Comparison of ENCODE assay signal across 19 cellular contexts in the genomic region with DNA sequence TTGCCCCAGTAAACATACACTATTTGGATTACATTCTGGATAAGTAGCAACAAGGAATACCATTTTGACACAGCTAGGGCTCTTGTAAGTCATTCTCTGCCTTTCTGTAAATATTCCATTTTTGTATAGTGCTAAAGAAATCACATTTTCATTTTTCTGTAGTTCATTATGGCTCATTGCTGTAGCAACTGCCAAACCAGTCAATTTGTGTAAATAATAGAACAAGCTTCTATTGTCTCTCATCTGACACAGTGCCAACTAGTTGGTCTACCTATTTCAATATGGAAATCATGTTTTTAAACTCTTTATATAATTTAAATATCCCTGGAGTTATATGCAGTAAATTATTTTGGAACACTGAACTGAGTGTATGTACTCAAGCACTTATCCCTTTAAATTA.
DNase-seq lines count a peak whose midpoint lies in the region; ATAC-seq and TF ChIP-seq lines count a peak whose summit lies in the region.
"Had no signal": no experiment of that assay in that cellular context is flagged by ENCODE, and none has a peak within 500 bp of the region (broad histone marks: within the 10 kb centered on the region; RNA-seq: fewer than 3 reads in every experiment).

No MANE protein-coding gene starts in this region.

- no peak overlapping the region for H3K4me3 Mint-ChIP-seq in osteocyte (ENCODE audit: unreplicated experiment)
- H3K4me3 Mint-ChIP-seq: CD8-positive, alpha-beta T cell; T-helper 17 cell had no signal

- H3K4me1 ChIP-seq in PC-3 (ENCODE audit: insufficient read depth, low read length): peaks cover 20% of the 10 kb centered on the region
- H3K4me1 ChIP-seq: BLaER1, SJCRH30 had no signal

- no peaks in the 10 kb centered on the region for H3F3A ChIP-seq in PC-3 (ENCODE audit: low read length, unreplicated experiment)

- H3K36me3 ChIP-seq in PC-3 (ENCODE audit: low read depth, low read length): no peaks in the 10 kb centered on the region
- H3K36me3 ChIP-seq in MG63: no peaks in the 10 kb centered on the region
- H3K36me3 ChIP-seq: BLaER1, SJCRH30 had no signal

- peaks cover 2% of the 10 kb centered on the region for H3K27me3 Mint-ChIP-seq in osteocyte (ENCODE audit: unreplicated experiment)
- H3K27me3 Mint-ChIP-seq: T-helper 17 cell had no signal

- H3K9ac ChIP-seq in PC-3 (ENCODE audit: low read length): peak overlapping the region; percentile 25
- H3K9ac ChIP-seq: BLaER1 had no signal

- H3K4me3 ChIP-seq in PC-3 (ENCODE audit: low read length): no peak overlapping the region
- no peak overlapping the region for H3K4me3 ChIP-seq in MG63
- H3K4me3 ChIP-seq: BLaER1, SJCRH30 had no signal

- H3K9me3 ChIP-seq in PC-3 (ENCODE audit: low read length) (no peaks in the 10 kb centered on the region), MG63 (no peaks in the 10 kb centered on the region)
- H3K9me3 ChIP-seq: BLaER1, SJCRH30 had no signal

- CTCF ChIA-PET in PC-3 (lab: Charles Lee): interaction anchor here (0.6 kb wide), 1 partner anchor 37 kb away, joined by 3 read pairs; no protein-coding TSS in a partner anchor

- no peaks in the 10 kb centered on the region for H4K20me1 ChIP-seq in PC-3 (ENCODE audit: low read length)
- H4K20me1 ChIP-seq: BLaER1 had no signal

- H3K27ac Mint-ChIP-seq in osteocyte (ENCODE audit: unreplicated experiment): no peak overlapping the region
- H3K27ac Mint-ChIP-seq: CD8-positive, alpha-beta T cell; T-helper 17 cell had no signal

- POLR2A ChIA-PET in PC-3 (lab: Charles Lee; ENCODE audit: unreplicated experiment): no interaction called here

- H3K27ac ChIP-seq in PC-3 (ENCODE audit: low read length): peak overlapping the region; percentile 76
- H3K27ac ChIP-seq: BLaER1, RWPE1, SJCRH30 had no signal

- no peaks in the 10 kb centered on the region for H3K4me1 Mint-ChIP-seq in osteocyte (ENCODE audit: unreplicated experiment)
- H3K4me1 Mint-ChIP-seq: T-helper 17 cell had no signal

- intact Hi-C loops in PC-3 (cut with micrococcal nuclease): loop anchor here (2.0 kb wide), 1 partner anchor 77 kb away; no protein-coding TSS in a partner anchor

- no peak for TF ChIP-seq CTCF in PC-3 (conservative IDR thresholded peaks at IDR 0.05; ENCODE audit: low read depth, low read length)
- no peak for TF ChIP-seq CTCF in osteocyte (IDR thresholded peaks at IDR 0.05)

- peak; percentile 68 for ATAC-seq in PC-3
- ATAC-seq: CD8-positive, alpha-beta T cell; T-helper 17 cell had no signal

- peak; percentile 35 for DNase-seq in NCI-H1092 treated with DMSO at 0.1 percent for 48 hours (lab: John Stamatoyannopoulos, UW)
- DNase-seq in NCI-H1092 (lab: John Stamatoyannopoulos, UW): no peak
- DNase-seq in NCI-H1048 (lab: John Stamatoyannopoulos, UW): peak; percentile 92
- peak; percentile 8 for DNase-seq in NCI-H2196 treated with DMSO at 0.1 percent for 48 hours (lab: John Stamatoyannopoulos, UW; ENCODE audit: unreplicated experiment)
- DNase-seq in PC-3: peak; percentile 56
- DNase-seq in NCI-H524 (lab: John Stamatoyannopoulos, UW): no peak
- no peak for DNase-seq in MG63
- no peak for DNase-seq in osteocyte (ENCODE audit: extremely low spot score, unreplicated experiment)
- DNase-seq: 8988T; CD8-positive, alpha-beta T cell; GF-D8; KG1; NCI-H1930; NCI-H446 treated with DMSO at 0.1 percent for 48 hours; NK-92 treated with Interleukin-12 subunit alpha and Interleukin-12 subunit beta, amount 100 ng/mL, for 24 hours; T-helper 17 cell had no signal

- no TSS peak for BruUV-seq in PC-3 (replicated peaks; lab: Mats Ljungman, UMichigan)

- no peaks in the 10 kb centered on the region for H3K9me3 Mint-ChIP-seq in osteocyte (ENCODE audit: unreplicated experiment)

- H3K27me3 ChIP-seq in PC-3 (ENCODE audit: low read length) (no peaks in the 10 kb centered on the region), MG63 (no peaks in the 10 kb centered on the region)
- H3K27me3 ChIP-seq: BLaER1, SJCRH30 had no signal

- H3K36me3 Mint-ChIP-seq in osteocyte (ENCODE audit: unreplicated experiment): no peaks in the 10 kb centered on the region
- H3K36me3 Mint-ChIP-seq: CD8-positive, alpha-beta T cell had no signal

- peak overlapping the region; percentile 45 for H3K4me2 ChIP-seq in PC-3 (ENCODE audit: low read length)
- H3K4me2 ChIP-seq: BLaER1 had no signal

- H3K79me2 ChIP-seq in PC-3 (ENCODE audit: low read length): no peaks in the 10 kb centered on the region

- no peak overlapping the region for H2AFZ ChIP-seq in PC-3 (ENCODE audit: low read length)

- H3K9me2 ChIP-seq in PC-3 (replicated peaks; ENCODE audit: low read length): no peaks in the 10 kb centered on the region

Comparison
In these comparisons a context has a peak if more than half of its experiments do, and no peak if none do; other contexts are left out.
1. DNase-seq: peak in NCI-H1092 treated with DMSO at 0.1 percent for 48 hours (single experiment), NCI-H1048 (single experiment), NCI-H2196 treated with DMSO at 0.1 percent for 48 hours (single experiment) and PC-3 (single experiment); none in NCI-H1092 (single experiment), NCI-H524 (0 of 2), MG63 (single experiment) and osteocyte (single experiment).